Comparison of ENCODE assay signal across 13 cellular contexts in genomic region chr7:127865466-127865865, GRCh38.
A peak's percentile ranks its signal among the peaks of the same experiment; 100 is the strongest.
DNase-seq lines count a peak whose midpoint lies in the region; ATAC-seq and TF ChIP-seq lines count a peak whose summit lies in the region.
"Had no signal": no experiment of that assay in that cellular context is flagged by ENCODE, and none has a peak within 500 bp of the region (broad histone marks: within the 10 kb centered on the region; RNA-seq: fewer than 3 reads in every experiment).

No MANE protein-coding gene starts in this region.

- POLR2A ChIA-PET in HEK293 (lab: Yijun Ruan, JAX) = no interaction called here

- H3K79me2 ChIP-seq in trophoblast cell (ENCODE audit: control insufficient read depth, insufficient read depth, low read length, poor library complexity) = peaks cover 2% of the 10 kb centered on the region

- no peaks in the 10 kb centered on the region for H3K27me3 ChIP-seq in WERI-Rb-1 (ENCODE audit: insufficient read depth, low read depth, severe bottlenecking)
- no peaks in the 10 kb centered on the region for H3K27me3 ChIP-seq in trophoblast cell (ENCODE audit: insufficient read depth, low read length)

- H3K9ac ChIP-seq in trophoblast cell (ENCODE audit: low read length) = no peak overlapping the region

- H4K8ac ChIP-seq in trophoblast cell (ENCODE audit: low read depth, low read length) = no peak overlapping the region

- H3K27ac ChIP-seq in HEK293 (ENCODE audit: extremely low read depth, low read depth, low read length) (no peak overlapping the region), WERI-Rb-1 (peak overlapping the region; percentile 17; the same call in 1 of the 2 replicates), trophoblast cell (ENCODE audit: low read depth, low read length) (no peak overlapping the region)

- no peak overlapping the region for H3K4me2 ChIP-seq in trophoblast cell (ENCODE audit: low read length)

- no peaks in the 10 kb centered on the region for H3K79me1 ChIP-seq in trophoblast cell (ENCODE audit: low read length)

- no peak overlapping the region for H4K91ac ChIP-seq in trophoblast cell (ENCODE audit: low read depth, low read length)

- TF ChIP-seq CTCF in HEK293 (tag by site-specific recombination; IDR thresholded peaks at IDR 0.05) (no peak), WERI-Rb-1 (IDR thresholded peaks at IDR 0.05; ENCODE audit: low read depth, low read length) (no peak), fibroblast of villous mesenchyme (IDR thresholded peaks at IDR 0.05; ENCODE audit: insufficient read depth, low read depth, low read length) (no peak)

- no peak overlapping the region for H2BK12ac ChIP-seq in trophoblast cell (ENCODE audit: low read length)

- no peak overlapping the region for H4K12ac ChIP-seq in trophoblast cell (ENCODE audit: low read depth, low read length)

- H3K4me1 ChIP-seq in HEK293 (ENCODE audit: control insufficient read depth, insufficient read depth, low read length) (no peaks in the 10 kb centered on the region), trophoblast cell (ENCODE audit: control insufficient read depth in 1 of 2, insufficient read depth in 2 of 2, low read length in 2 of 2) (no peaks in the 10 kb centered on the region)

- H3K36me3 ChIP-seq in HEK293 (ENCODE audit: control insufficient read depth in 2 of 2, insufficient read depth in 1 of 2, low read length in 2 of 2) = no peaks in the 10 kb centered on the region
- H3K36me3 ChIP-seq in WERI-Rb-1 = no peaks in the 10 kb centered on the region
- H3K36me3 ChIP-seq in trophoblast cell (ENCODE audit: control insufficient read depth in 1 of 2, insufficient read depth in 2 of 2, low read length in 2 of 2) = peaks cover 2 to 6% of the 10 kb centered on the region in 2 experiments

- H2AK5ac ChIP-seq in trophoblast cell (ENCODE audit: low read length) = no peak overlapping the region

- no peak overlapping the region for H3K14ac ChIP-seq in trophoblast cell (ENCODE audit: low read length)

- H2BK120ac ChIP-seq in trophoblast cell (ENCODE audit: insufficient read depth, low read length, poor library complexity) = no peak overlapping the region

- CTCF ChIA-PET in HEK293 (lab: Yijun Ruan, JAX) = interaction anchor here (1.2 kb wide), 1 partner anchor 157 kb away, joined by 5 read pairs; no protein-coding TSS in a partner anchor

- H3K4ac ChIP-seq in trophoblast cell (ENCODE audit: low read depth, low read length) = no peak overlapping the region

- H3K18ac ChIP-seq in trophoblast cell (ENCODE audit: low read length) = no peak overlapping the region

- DNase-seq in WERI-Rb-1 = no peak
- DNase-seq in fibroblast of villous mesenchyme (ENCODE audit: low read depth) = peak; percentile 85
- peak; percentile 42 to 68 for DNase-seq in trophoblast cell
- DNase-seq in NCI-H510A (lab: John Stamatoyannopoulos, UW) = no peak
- DNase-seq: NCI-H1417; stimulated activated CD8-positive, alpha-beta memory T cell treated with anti-CD3 and anti-CD28 coated beads, Interleukin-4, amount 100 ng/mL, for 48 hours; T-cell had no signal

- no peak overlapping the region for H2AFZ ChIP-seq in trophoblast cell (ENCODE audit: insufficient read depth, low read length, poor library complexity)

- WGBS in trophoblast cell (ENCODE audit: extremely low coverage, insufficient coverage, insufficient read length) = no CpG with 5 or more reads among the region's 1 CpG

- ATAC-seq in GM19463 (IDR thresholded peaks at IDR 0.05; ENCODE audit: unreplicated experiment) = no peak
- no peak for ATAC-seq in HG02938 (IDR thresholded peaks at IDR 0.05; ENCODE audit: unreplicated experiment)
- no peak for ATAC-seq in HG03045 (IDR thresholded peaks at IDR 0.05; ENCODE audit: unreplicated experiment)
- ATAC-seq: activated naive CD4-positive, alpha-beta T cell treated with anti-CD3 and anti-CD28 coated beads, Interleukin-2, amount 50 U/mL, for 72 hours; T-cell had no signal

- no peak overlapping the region for H3K4me3 ChIP-seq in HEK293 (ENCODE audit: low read depth, low read length)
- no peak overlapping the region for H3K4me3 ChIP-seq in WERI-Rb-1 (ENCODE audit: low read depth, low read length)
- H3K4me3 ChIP-seq in fibroblast of villous mesenchyme (ENCODE audit: low read depth, low read length) = no peak overlapping the region
- H3K4me3 ChIP-seq in trophoblast cell (ENCODE audit: low read depth, low read length) = no peak overlapping the region

- no peaks in the 10 kb centered on the region for H3K9me3 ChIP-seq in HEK293 (ENCODE audit: control insufficient read depth, insufficient read depth, low read depth, low read length)
- no peaks in the 10 kb centered on the region for H3K9me3 ChIP-seq in WERI-Rb-1 (ENCODE audit: severe bottlenecking)
- H3K9me3 ChIP-seq in trophoblast cell (ENCODE audit: insufficient read depth, low read depth, low read length) = no peaks in the 10 kb centered on the region
- H3K9me3 ChIP-seq: Caco-2 had no signal

- H2BK5ac ChIP-seq in trophoblast cell (ENCODE audit: low read depth, low read length, poor library complexity) = no peak overlapping the region

- no peak overlapping the region for H3K23ac ChIP-seq in trophoblast cell (ENCODE audit: low read length)

TF ChIP-seq in HEK293, 187 proteins besides CTCF, POLR2A, EP300 and RAD21:
- TF ChIP-seq ZBTB48 (tag by site-specific recombination; IDR thresholded peaks at IDR 0.05) (0 out of 2 replicates have a peak, but pooled peaks have one; percentile 32), OSR2 (tag by site-specific recombination; IDR thresholded peaks at IDR 0.05) (peak; percentile 69; the same call in 1 of the 2 replicates), ZNF558 (tag by site-specific recombination; IDR thresholded peaks at IDR 0.05) (no peak), ZNF514 (tag by site-specific recombination; IDR thresholded peaks at IDR 0.05) (no peak), ZNF660 (tag by site-specific recombination; IDR thresholded peaks at IDR 0.05) (no peak), ZNF362 (tag by site-specific recombination; IDR thresholded peaks at IDR 0.05) (0 out of 2 replicates have a peak, but pooled peaks have one; percentile 35), GLIS1 (tag by site-specific recombination; IDR thresholded peaks at IDR 0.05) (peak; percentile 14; the same call in 1 of the 2 replicates), ZNF629 (tag by site-specific recombination; IDR thresholded peaks at IDR 0.05) (peak; percentile 9; the same call in 1 of the 2 replicates), SP7 (tag by site-specific recombination; IDR thresholded peaks at IDR 0.05) (0 out of 2 replicates have a peak, but pooled peaks have one; percentile 47)

Comparison
In these comparisons a context has a peak if more than half of its experiments do, and no peak if none do; other contexts are left out.
1. DNase-seq: peak in fibroblast of villous mesenchyme (single experiment) and trophoblast cell (2 of 2); none in WERI-Rb-1 (single experiment) and NCI-H510A (single experiment).